In the genomic region with DNA sequence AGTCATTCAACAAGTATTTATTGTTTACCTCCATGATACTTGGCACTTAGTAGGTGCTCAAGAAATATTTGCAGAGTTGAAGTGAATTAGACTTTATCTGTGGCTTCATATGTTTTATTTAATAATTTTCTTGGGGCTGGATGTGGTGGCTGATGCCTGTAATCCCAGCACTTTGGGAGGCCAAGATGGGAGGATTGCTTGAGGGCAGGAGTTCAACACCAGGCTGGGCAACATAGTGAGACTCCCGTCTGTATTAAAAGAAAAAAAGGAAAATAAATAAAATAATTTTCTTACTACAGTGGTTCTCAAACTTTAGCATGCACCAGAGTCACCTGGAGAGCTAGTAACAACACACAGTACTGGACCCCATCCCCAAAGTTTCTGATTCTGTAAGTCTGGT, we compare ENCODE assay signal across 9 cellular contexts. TPM values are rescaled to one million over a fixed set of nuclear protein-coding genes. Genes with fewer than 3 reads are reported as not detected.
DNase-seq lines count a peak whose midpoint lies in the region; ATAC-seq and TF ChIP-seq lines count a peak whose summit lies in the region.
"Had no signal": no experiment of that assay in that cellular context is flagged by ENCODE, and none has a peak within 500 bp of the region (broad histone marks: within the 10 kb centered on the region; RNA-seq: fewer than 3 reads in every experiment).

No MANE protein-coding gene starts in this region.

- peak overlapping the region; percentile 82 to 94 (median 86) for H3K4me3 Mint-ChIP-seq in CD4-positive, CD25-positive, alpha-beta regulatory T cell

- H3K27ac ChIP-seq in CD4-positive, CD25-positive, alpha-beta regulatory T cell (ENCODE audit: insufficient read depth, low read length, poor library complexity, severe bottlenecking): no peak overlapping the region
- H3K27ac ChIP-seq in OCI-LY3 (ENCODE audit: low read length) (0 out of 2 replicates have a peak overlapping the region, but pooled peaks have one; percentile 47), ectodermal cell (ENCODE audit: insufficient read depth, low read depth, low read length, poor library complexity, severe bottlenecking) (no peak overlapping the region)

- ATAC-seq in CD4-positive, CD25-positive, alpha-beta regulatory T cell (ENCODE audit: low read depth in 2 of 2): no peak

- no peaks in the 10 kb centered on the region for H3K27me3 ChIP-seq in CD4-positive, CD25-positive, alpha-beta regulatory T cell (ENCODE audit: control insufficient read depth, insufficient read depth, low read length)
- no peaks in the 10 kb centered on the region for H3K27me3 ChIP-seq in OCI-LY3 (ENCODE audit: low read depth, low read length)
- no peaks in the 10 kb centered on the region for H3K27me3 ChIP-seq in ectodermal cell (ENCODE audit: control insufficient read depth, insufficient read depth, low read length, poor library complexity, severe bottlenecking)
- no peaks in the 10 kb centered on the region for H3K27me3 ChIP-seq in neuron (ENCODE audit: insufficient read depth, low read length)

- peak overlapping the region; percentile 84 for H3K4me2 ChIP-seq in OCI-LY3 (ENCODE audit: low read length)

- H3K27me3 Mint-ChIP-seq in CD4-positive, CD25-positive, alpha-beta regulatory T cell: peaks cover 5% of the 10 kb centered on the region

- no peaks in the 10 kb centered on the region for H3K9me3 ChIP-seq in CD4-positive, CD25-positive, alpha-beta regulatory T cell (ENCODE audit: control insufficient read depth in 2 of 2, low read length in 2 of 2)
- H3K9me3 ChIP-seq in OCI-LY3 (ENCODE audit: insufficient read depth, low read length): no peaks in the 10 kb centered on the region
- H3K9me3 ChIP-seq in ectodermal cell (ENCODE audit: control insufficient read depth, low read length): no peaks in the 10 kb centered on the region
- H3K9me3 ChIP-seq in neuron (ENCODE audit: low read length): no peaks in the 10 kb centered on the region

- no peaks in the 10 kb centered on the region for H3K79me2 ChIP-seq in OCI-LY3 (ENCODE audit: low read length)

- H3K9me3 Mint-ChIP-seq in CD4-positive, CD25-positive, alpha-beta regulatory T cell: no peaks in the 10 kb centered on the region

- H2AFZ ChIP-seq in OCI-LY3 (ENCODE audit: low read depth, low read length): peak overlapping the region; percentile 59; the same call in 1 of the 2 replicates
- peak overlapping the region; percentile 93 for H2AFZ ChIP-seq in neuron (ENCODE audit: low read depth, low read length)

- TF ChIP-seq CTCF in OCI-LY3 (IDR thresholded peaks at IDR 0.05; ENCODE audit: low read depth, low read length): no peak

- peaks cover 9 to 18% (median 12%) of the 10 kb centered on the region in 4 donors for H3K4me1 Mint-ChIP-seq in CD4-positive, CD25-positive, alpha-beta regulatory T cell

- peaks cover 12% of the 10 kb centered on the region for H3K4me1 ChIP-seq in CD4-positive, CD25-positive, alpha-beta regulatory T cell (ENCODE audit: control insufficient read depth, insufficient read depth, low read length, poor library complexity, severe bottlenecking)
- H3K4me1 ChIP-seq in OCI-LY3 (ENCODE audit: low read length): no peaks in the 10 kb centered on the region; the same call in 1 of the 2 replicates
- no peaks in the 10 kb centered on the region for H3K4me1 ChIP-seq in ectodermal cell (ENCODE audit: control insufficient read depth, insufficient read depth, low read length)
- no peaks in the 10 kb centered on the region for H3K4me1 ChIP-seq in neuron (ENCODE audit: insufficient read depth, low read length)

- no peak for DNase-seq in CD4-positive, CD25-positive, alpha-beta regulatory T cell
- DNase-seq in SHP77 treated with DMSO at 0.1 percent for 48 hours (lab: John Stamatoyannopoulos, UW) (no peak), GM03348 (ENCODE audit: low spot score) (no peak)
- no peak for DNase-seq in stimulated activated CD4-positive, alpha-beta T cell treated with anti-CD3 and anti-CD28 coated beads, Interleukin-1b, Interleukin-23, amount 100 ng/mL, for 48 hours
- no peak for DNase-seq in activated CD8-positive, alpha-beta memory T cell treated with anti-CD3 and anti-CD28 coated beads, Interleukin-2, amount 50 U/mL, for 48 hours
- DNase-seq: KBM-7 had no signal

- no CpG with 5 or more reads among the region's 1 CpG for WGBS in ectodermal cell, 2 experiments

- no peaks in the 10 kb centered on the region for H3K36me3 Mint-ChIP-seq in CD4-positive, CD25-positive, alpha-beta regulatory T cell

- no peaks in the 10 kb centered on the region for H4K20me1 ChIP-seq in OCI-LY3 (ENCODE audit: insufficient read depth, low read length)

- no peaks in the 10 kb centered on the region for H3K36me3 ChIP-seq in CD4-positive, CD25-positive, alpha-beta regulatory T cell (ENCODE audit: control insufficient read depth, insufficient read depth, low read length)
- H3K36me3 ChIP-seq in OCI-LY3 (replicated peaks; ENCODE audit: low read depth, low read length) (no peaks in the 10 kb centered on the region), ectodermal cell (ENCODE audit: control insufficient read depth, insufficient read depth, low read length) (no peaks in the 10 kb centered on the region), neuron (ENCODE audit: insufficient read depth, low read length) (no peaks in the 10 kb centered on the region)

- peak overlapping the region in 1 of 3 donors; percentile 87 for H3K27ac Mint-ChIP-seq in CD4-positive, CD25-positive, alpha-beta regulatory T cell

- H3K9ac ChIP-seq in OCI-LY3 (ENCODE audit: low read length): peak overlapping the region; percentile 70

- H3K4me3 ChIP-seq in CD4-positive, CD25-positive, alpha-beta regulatory T cell (ENCODE audit: low read depth, low read length): peak overlapping the region; percentile 46
- H3K4me3 ChIP-seq in OCI-LY3 (ENCODE audit: low read length) (peak overlapping the region; percentile 83), ectodermal cell (ENCODE audit: insufficient read depth, low read depth, low read length) (peak overlapping the region; percentile 85), neuron (ENCODE audit: low read length) (peak overlapping the region; percentile 58)

RNA-seq across cellular contexts. Expression of a gene that starts 0.9 kb away (rescaled TPM):
- total RNA-seq in CD4-positive, CD25-positive, alpha-beta regulatory T cell: 10.5 TPM
- polyA plus RNA-seq in CD4-positive, CD25-positive, alpha-beta regulatory T cell: 1 to 10 TPM; 2.0 to 4.7 (median 3.5) TPM
- 11.5 TPM for polyA plus RNA-seq in ectodermal cell (2013, experiment 1 of 4)
- 11.0 TPM for polyA plus RNA-seq in ectodermal cell (2013, experiment 2 of 4)
- 10.2 TPM for polyA plus RNA-seq in ectodermal cell (2013, experiment 3 of 4)
- 8.9 TPM for polyA plus RNA-seq in ectodermal cell (2013, experiment 4 of 4)

RNA-seq across cellular contexts. Expression of a gene that starts 39.9 kb away (rescaled TPM):
- 102 TPM for total RNA-seq in CD4-positive, CD25-positive, alpha-beta regulatory T cell
- polyA plus RNA-seq in CD4-positive, CD25-positive, alpha-beta regulatory T cell: 10 to 100 TPM; 77.9 to 96.5 (median 81.2) TPM
- 87.0 TPM for polyA plus RNA-seq in ectodermal cell (2013, experiment 1 of 4)
- polyA plus RNA-seq in ectodermal cell (2013, experiment 2 of 4): 94.2 TPM
- 66.5 TPM for polyA plus RNA-seq in ectodermal cell (2013, experiment 3 of 4)
- polyA plus RNA-seq in ectodermal cell (2013, experiment 4 of 4): 72.7 TPM
